7 cellular contexts compared by ENCODE assay signal in the genomic region with DNA sequence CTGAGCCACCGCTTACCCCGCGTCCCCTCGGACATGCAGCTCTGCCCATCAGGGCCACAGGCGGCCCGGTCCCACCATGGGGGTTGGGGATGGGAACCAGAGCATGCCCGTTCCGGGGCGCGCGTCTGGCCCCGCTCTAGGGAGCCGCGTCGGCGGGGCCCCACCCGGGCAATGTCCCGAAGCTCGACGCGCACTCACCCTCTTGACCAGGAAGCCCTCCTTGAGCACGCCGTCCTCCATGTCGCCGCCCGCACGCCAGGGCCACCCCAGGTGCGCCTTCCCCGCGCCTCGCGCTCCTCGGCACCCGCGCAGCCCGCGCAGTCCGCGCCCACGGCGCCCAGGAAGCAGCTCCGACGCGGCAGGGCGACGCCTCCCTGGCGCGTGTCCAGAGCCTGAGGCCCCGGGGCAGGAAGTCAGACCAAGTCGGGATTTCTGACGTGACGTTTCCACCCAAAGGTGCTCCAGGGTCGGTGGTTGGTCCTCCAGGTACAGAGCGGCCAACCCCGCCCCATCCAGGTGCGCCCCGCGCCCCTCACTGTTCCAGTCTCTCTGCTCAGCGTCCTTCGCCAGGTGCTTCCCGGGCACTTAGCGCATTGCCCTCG. TPM values are rescaled to one million over a fixed set of nuclear protein-coding genes. Genes with fewer than 3 reads are reported as not detected.
A peak's percentile ranks its signal among the peaks of the same experiment; 100 is the strongest.
DNase-seq lines count a peak whose midpoint lies in the region; ATAC-seq, FAIRE-seq and TF ChIP-seq lines count a peak whose summit lies in the region.

Gene PLEK2, minus strand, starts transcription at position 346 of the 602 bp plus-strand sequence. Its CDS starts 106 bp downstream, at position 240.

- peak; percentile 66 for FAIRE-seq in urothelium cell line (lab: Jason Lieb, UNC)

- H3K9me3 Mint-ChIP-seq in endothelial cell (ENCODE audit: unreplicated experiment), result no peaks in the 10 kb centered on the region
- no peaks in the 10 kb centered on the region for H3K9me3 Mint-ChIP-seq in osteocyte (ENCODE audit: unreplicated experiment)

- no peak for TF ChIP-seq CTCF in endothelial cell (IDR thresholded peaks at IDR 0.05; ENCODE audit: unreplicated experiment)
- no peak for TF ChIP-seq CTCF in omental fat pad (IDR thresholded peaks at IDR 0.05)
- TF ChIP-seq CTCF in osteocyte (IDR thresholded peaks at IDR 0.05), result no peak

- peak; percentile 43 for DNase-seq in NCI-H1048 (lab: John Stamatoyannopoulos, UW)
- DNase-seq in activated CD4-positive, alpha-beta T cell treated with anti-CD3 and anti-CD28 coated beads, Interleukin-2, amount 50 U/mL, for 24 hours (ENCODE audit: low read depth in 1 of 2, low spot score in 1 of 2), result peak; percentile 6 to 13
- DNase-seq in endothelial cell (ENCODE audit: low spot score), result no peak
- no peak for DNase-seq in omental fat pad (ENCODE audit: low spot score)
- DNase-seq in urothelium cell line (ENCODE audit: low spot score), result peak; percentile 80
- DNase-seq in HuH-7.5 (ENCODE audit: low spot score), result no peak
- DNase-seq in osteocyte (ENCODE audit: extremely low spot score, unreplicated experiment), result no peak

- peaks cover 4% of the 10 kb centered on the region for H3K4me1 Mint-ChIP-seq in endothelial cell (ENCODE audit: unreplicated experiment)
- peaks cover 10% of the 10 kb centered on the region for H3K4me1 Mint-ChIP-seq in osteocyte (ENCODE audit: unreplicated experiment)

- H3K27me3 Mint-ChIP-seq in endothelial cell (ENCODE audit: unreplicated experiment) (no peaks in the 10 kb centered on the region), osteocyte (ENCODE audit: unreplicated experiment) (no peaks in the 10 kb centered on the region)

- H3K36me3 Mint-ChIP-seq in endothelial cell (ENCODE audit: low read depth, unreplicated experiment) (no peaks in the 10 kb centered on the region), osteocyte (ENCODE audit: unreplicated experiment) (no peaks in the 10 kb centered on the region)

- H3K4me3 Mint-ChIP-seq in endothelial cell (ENCODE audit: unreplicated experiment) (peak within 1 kb of the TSS; percentile 42), osteocyte (ENCODE audit: unreplicated experiment) (no peak within 1 kb of the TSS)

- peak; percentile 34 for ATAC-seq in omental fat pad (ENCODE audit: low FRiP score)

- H3K27ac Mint-ChIP-seq in endothelial cell (ENCODE audit: unreplicated experiment) (no peak within 1 kb of the TSS), osteocyte (ENCODE audit: unreplicated experiment) (no peak within 1 kb of the TSS)

RNA-seq across cellular contexts. Expression of gene PLEK2, which starts in this region (rescaled TPM):
- total RNA-seq in endothelial cell (ENCODE audit: unreplicated experiment) (0.62 TPM), omental fat pad (1 to 10 TPM in 3 of 4 donors, not detected in 1; 1.8 to 4.5 (median 3.4) TPM), osteocyte (not detected in 2 replicates)

Comparison
In these comparisons a context has a peak if more than half of its experiments do, and no peak if none do; other contexts are left out.
1. DNase-seq: peak in NCI-H1048 (single experiment), activated CD4-positive, alpha-beta T cell treated with anti-CD3 and anti-CD28 coated beads, Interleukin-2, amount 50 U/mL, for 24 hours (2 of 2) and urothelium cell line (single experiment); none in endothelial cell (single experiment), omental fat pad (single experiment), HuH-7.5 (single experiment) and osteocyte (single experiment).